Comparison of ENCODE assay signal across 11 cellular contexts in genomic region chr10:28326516-28327493, GRCh38. TPM values are rescaled to one million over a fixed set of nuclear protein-coding genes. Genes with fewer than 3 reads are reported as not detected.
A peak's percentile ranks its signal among the peaks of the same experiment; 100 is the strongest.
DNase-seq lines count a peak whose midpoint lies in the region; ATAC-seq and TF ChIP-seq lines count a peak whose summit lies in the region.
"Had no signal": no experiment of that assay in that cellular context is flagged by ENCODE, and none has a peak within 500 bp of the region (broad histone marks: within the 10 kb centered on the region; RNA-seq: fewer than 3 reads in every experiment).

No MANE protein-coding gene starts in this region.

- no peak overlapping the region for H3K4me3 ChIP-seq in cardiac muscle cell
- H3K4me3 ChIP-seq in parathyroid adenoma (ENCODE audit: low read depth, low read length): peak overlapping the region; percentile 20
- H3K4me3 ChIP-seq: neural progenitor cell had no signal

- peak overlapping the region; percentile 40 for H3K4me3 Mint-ChIP-seq in activated naive CD8-positive, alpha-beta T cell treated with anti-CD3 and anti-CD28 coated beads for 36 hours
- H3K4me3 Mint-ChIP-seq: activated naive CD4-positive, alpha-beta T cell treated with anti-CD3 and anti-CD28 coated beads, Interleukin-2, amount 10 ng/mL, durations not matched to agents 7 days and 5 days; neural progenitor cell had no signal

- peak overlapping the region; percentile 29 for H3K4me2 ChIP-seq in parathyroid adenoma (ENCODE audit: low read length)
- H3K4me2 ChIP-seq: neural progenitor cell had no signal

- no peaks in the 10 kb centered on the region for H3K9me3 Mint-ChIP-seq in activated naive CD8-positive, alpha-beta T cell treated with anti-CD3 and anti-CD28 coated beads for 36 hours
- H3K9me3 Mint-ChIP-seq: activated naive CD4-positive, alpha-beta T cell treated with anti-CD3 and anti-CD28 coated beads, Interleukin-2, amount 10 ng/mL, durations not matched to agents 7 days and 5 days; neural progenitor cell had no signal

- peak overlapping the region; percentile 34 for H2AFZ ChIP-seq in parathyroid adenoma

- H3K27me3 ChIP-seq in cardiac muscle cell (no peaks in the 10 kb centered on the region), parathyroid adenoma (ENCODE audit: control insufficient read depth, insufficient read depth, low read length) (no peaks in the 10 kb centered on the region)
- H3K27me3 ChIP-seq: neural progenitor cell had no signal

- peak; percentile 48 for DNase-seq in DMS53 treated with DMSO at 0.1 percent for 48 hours (lab: John Stamatoyannopoulos, UW; ENCODE audit: unreplicated experiment)
- DNase-seq in activated naive CD8-positive, alpha-beta T cell treated with anti-CD3 and anti-CD28 coated beads for 36 hours: no peak
- peak; percentile 46 to 96 for DNase-seq in cardiac muscle cell (ENCODE audit: low read depth in 1 of 2, low spot score in 1 of 2)
- DNase-seq in erythroblast (lab: John Stamatoyannopoulos, UW): no peak
- DNase-seq: activated naive CD4-positive, alpha-beta T cell treated with anti-CD3 and anti-CD28 coated beads, Interleukin-2, amount 10 ng/mL, durations not matched to agents 7 days and 5 days; OCI-M1 had no signal

- no peak overlapping the region for H3K9ac ChIP-seq in parathyroid adenoma
- H3K9ac ChIP-seq: neural progenitor cell had no signal

- peaks cover 9% of the 10 kb centered on the region for H3K36me3 Mint-ChIP-seq in activated naive CD8-positive, alpha-beta T cell treated with anti-CD3 and anti-CD28 coated beads for 36 hours
- H3K36me3 Mint-ChIP-seq: neural progenitor cell had no signal

- H3K27ac ChIP-seq in cardiac muscle cell (peak overlapping the region; percentile 99), parathyroid adenoma (no peak overlapping the region)
- H3K27ac ChIP-seq: neural progenitor cell had no signal

- no peak for TF ChIP-seq POLR2A in erythroblast (IDR thresholded peaks at IDR 0.05; ENCODE audit: low read length)

- H3K9me3 ChIP-seq in cardiac muscle cell (ENCODE audit: low read depth) (no peaks in the 10 kb centered on the region), parathyroid adenoma (ENCODE audit: control insufficient read depth, low read length) (no peaks in the 10 kb centered on the region)

- peaks cover 57% of the 10 kb centered on the region for H3K4me1 Mint-ChIP-seq in activated naive CD8-positive, alpha-beta T cell treated with anti-CD3 and anti-CD28 coated beads for 36 hours

- H3K36me3 ChIP-seq in cardiac muscle cell (no peaks in the 10 kb centered on the region), parathyroid adenoma (ENCODE audit: control insufficient read depth, insufficient read depth, low read length) (no peaks in the 10 kb centered on the region)
- H3K36me3 ChIP-seq: neural progenitor cell had no signal

- H3K79me2 ChIP-seq in parathyroid adenoma: no peaks in the 10 kb centered on the region

- no peak for ATAC-seq in HG03280 (IDR thresholded peaks at IDR 0.05; ENCODE audit: unreplicated experiment)
- ATAC-seq in GM18867 (IDR thresholded peaks at IDR 0.05; ENCODE audit: unreplicated experiment): no peak
- ATAC-seq in HG02623 (IDR thresholded peaks at IDR 0.05; ENCODE audit: unreplicated experiment): no peak

- peak overlapping the region; percentile 59 for H3K27ac Mint-ChIP-seq in activated naive CD8-positive, alpha-beta T cell treated with anti-CD3 and anti-CD28 coated beads for 36 hours
- H3K27ac Mint-ChIP-seq: activated naive CD4-positive, alpha-beta T cell treated with anti-CD3 and anti-CD28 coated beads, Interleukin-2, amount 10 ng/mL, durations not matched to agents 7 days and 5 days; neural progenitor cell had no signal

- TF ChIP-seq CTCF in cardiac muscle cell (IDR thresholded peaks at IDR 0.05; ENCODE audit: low read depth, low read length) (no peak), parathyroid adenoma (IDR thresholded peaks at IDR 0.05) (no peak)

- peaks cover 36% of the 10 kb centered on the region for H3K4me1 ChIP-seq in cardiac muscle cell (ENCODE audit: low read depth)
- no peaks in the 10 kb centered on the region for H3K4me1 ChIP-seq in parathyroid adenoma
- H3K4me1 ChIP-seq: neural progenitor cell had no signal

- no peaks in the 10 kb centered on the region for H3K27me3 Mint-ChIP-seq in activated naive CD8-positive, alpha-beta T cell treated with anti-CD3 and anti-CD28 coated beads for 36 hours
- H3K27me3 Mint-ChIP-seq: activated naive CD4-positive, alpha-beta T cell treated with anti-CD3 and anti-CD28 coated beads, Interleukin-2, amount 10 ng/mL, durations not matched to agents 7 days and 5 days had no signal

RNA-seq across cellular contexts. Expression of gene MPP7, which starts 23.9 kb away (rescaled TPM):
- total RNA-seq in activated naive CD8-positive, alpha-beta T cell treated with anti-CD3 and anti-CD28 coated beads for 36 hours: 10 to 100 TPM; 11.0 to 12.3 TPM
- total RNA-seq in cardiac muscle cell: 7.7 and 10.8 TPM in 2 replicates
- polyA plus RNA-seq in cardiac muscle cell: 9.2 and 9.7 TPM in 2 replicates

Comparison
In these comparisons a context has a peak if more than half of its experiments do, and no peak if none do; other contexts are left out.
1. DNase-seq: peak in DMS53 treated with DMSO at 0.1 percent for 48 hours (single experiment) and cardiac muscle cell (2 of 2); none in activated naive CD8-positive, alpha-beta T cell treated with anti-CD3 and anti-CD28 coated beads for 36 hours (single experiment) and erythroblast (0 of 2).